Comparison of ENCODE assay signal across 9 cellular contexts in genomic region chr6:14095444-14095843, GRCh38. TPM values are rescaled to one million over a fixed set of nuclear protein-coding genes. Genes with fewer than 3 reads are reported as not detected.
A peak's percentile ranks its signal among the peaks of the same experiment; 100 is the strongest.
DNase-seq lines count a peak whose midpoint lies in the region; ATAC-seq, FAIRE-seq and TF ChIP-seq lines count a peak whose summit lies in the region.
"Had no signal": no experiment of that assay in that cellular context is flagged by ENCODE, and none has a peak within 500 bp of the region (broad histone marks: within the 10 kb centered on the region; RNA-seq: fewer than 3 reads in every experiment).

No MANE protein-coding gene starts in this region.

- H3K27ac ChIP-seq in kidney (ENCODE audit: low read depth in 2 of 2, low read length in 2 of 2) (no peak overlapping the region), lower lobe of right lung (no peak overlapping the region)

- ATAC-seq in GM18508 (IDR thresholded peaks at IDR 0.05; ENCODE audit: insufficient read depth, unreplicated experiment), result peak; percentile 51
- ATAC-seq in GM21423 (IDR thresholded peaks at IDR 0.05; ENCODE audit: unreplicated experiment), result peak; percentile 52
- peak; percentile 61 for ATAC-seq in HG03354 (IDR thresholded peaks at IDR 0.05; ENCODE audit: poor library complexity, severe bottlenecking, unreplicated experiment)
- ATAC-seq in lower lobe of right lung, result no peak

- no peak for TF ChIP-seq CTCF in kidney epithelial cell (IDR thresholded peaks at IDR 0.05; ENCODE audit: insufficient read depth, low read length, poor library complexity, severe bottlenecking)
- TF ChIP-seq CTCF in kidney (IDR thresholded peaks at IDR 0.05; ENCODE audit: borderline replicate concordance, extremely low read depth, insufficient read depth), result no peak
- no peak for TF ChIP-seq CTCF in lower lobe of right lung (IDR thresholded peaks at IDR 0.05)

- DNase-seq in kidney epithelial cell (ENCODE audit: low read depth) (peak; percentile 38), kidney (no peak), immature natural killer cell (no peak), lower lobe of right lung (no peak)
- no peak for DNase-seq in activated CD4-positive, alpha-beta T cell treated with anti-CD3 and anti-CD28 coated beads for 1 hour
- DNase-seq: cerebellar nuclear complex had no signal

- no peak overlapping the region for H3K4me3 Mint-ChIP-seq in immature natural killer cell

- H3K36me3 Mint-ChIP-seq in immature natural killer cell, result no peaks in the 10 kb centered on the region

- H3K9ac ChIP-seq in kidney (ENCODE audit: low read length in 2 of 2), result no peak overlapping the region

- intact Hi-C loops in kidney (cut with DNase I) (no loop called here), lower lobe of right lung (cut with DNase I) (no loop called here)

- no peaks in the 10 kb centered on the region for H3K4me1 Mint-ChIP-seq in immature natural killer cell

- no peak for FAIRE-seq in kidney (lab: Jason Lieb, UNC)

- H3K27me3 Mint-ChIP-seq in immature natural killer cell (ENCODE audit: low read depth in 3 of 3), result peaks cover 3 to 8% (median 4%) of the 10 kb centered on the region in 3 donors

- H3K9me3 Mint-ChIP-seq in immature natural killer cell, result no peaks in the 10 kb centered on the region

- peak overlapping the region in 1 of 6 donors; percentile 64 for H3K27ac Mint-ChIP-seq in immature natural killer cell

- H3K4me3 ChIP-seq in kidney epithelial cell (ENCODE audit: low read depth, low read length), result no peak overlapping the region
- H3K4me3 ChIP-seq in kidney (ENCODE audit: low read length in 2 of 2), result no peak overlapping the region
- no peak overlapping the region for H3K4me3 ChIP-seq in lower lobe of right lung

- H3K36me3 ChIP-seq in kidney epithelial cell (ENCODE audit: control insufficient read depth, insufficient read depth, low read length) (no peaks in the 10 kb centered on the region), kidney (ENCODE audit: control insufficient read depth in 1 of 2, insufficient read depth in 2 of 2, low read length in 2 of 2) (no peaks in the 10 kb centered on the region), lower lobe of right lung (no peaks in the 10 kb centered on the region)

- no peaks in the 10 kb centered on the region for H3K27me3 ChIP-seq in kidney epithelial cell (ENCODE audit: control insufficient read depth, insufficient read depth, low read length)
- no peaks in the 10 kb centered on the region for H3K27me3 ChIP-seq in lower lobe of right lung (ENCODE audit: low read depth)

- H3K9me3 ChIP-seq in kidney (ENCODE audit: control insufficient read depth in 1 of 2, low read length in 2 of 2) (peaks cover 0 to 5% of the 10 kb centered on the region in 2 donors), lower lobe of right lung (no peaks in the 10 kb centered on the region)

- H3K4me1 ChIP-seq in kidney (ENCODE audit: control insufficient read depth in 1 of 2, insufficient read depth in 1 of 2, low read depth in 1 of 2, low read length in 2 of 2) (no peaks in the 10 kb centered on the region), lower lobe of right lung (peaks cover 17% of the 10 kb centered on the region)

RNA-seq across cellular contexts. Expression of gene CD83, which starts 22.1 kb away (rescaled TPM):
- total RNA-seq in kidney epithelial cell, result 6.8 and 7.4 TPM in 2 replicates
- total RNA-seq in kidney, result 4.0 TPM
- polyA plus RNA-seq in kidney (ENCODE audit: insufficient read depth, low read depth, low replicate concordance), result 15.4 TPM
- 10 to 100 TPM in 1 of 3 donors, 1 to 10 TPM in 2; 3.3 to 11.8 (median 5.0) TPM for polyA plus RNA-seq in immature natural killer cell
- 25.0 TPM for total RNA-seq in lower lobe of right lung

Comparison
In these comparisons a context has a peak if more than half of its experiments do, and no peak if none do; other contexts are left out.
1. ATAC-seq: peak in GM18508 (single experiment), GM21423 (single experiment) and HG03354 (single experiment); none in lower lobe of right lung (0 of 2).